ENCODE assay signal across 8 cellular contexts in genomic region chr5:75509956-75510355, GRCh38. TPM values are rescaled to one million over a fixed set of nuclear protein-coding genes. Genes with fewer than 3 reads are reported as not detected.
DNase-seq lines count a peak whose midpoint lies in the region; ATAC-seq, FAIRE-seq and TF ChIP-seq lines count a peak whose summit lies in the region.

No MANE protein-coding gene starts in this region.

- no peaks in the 10 kb centered on the region for H3K9me3 Mint-ChIP-seq in activated naive CD8-positive, alpha-beta T cell treated with anti-CD3 and anti-CD28 coated beads, Interleukin-2, amount 50 U/mL, for 24 hours

- TF ChIP-seq CTCF in HEK293 (tag by site-specific recombination; IDR thresholded peaks at IDR 0.05) (no peak), kidney (IDR thresholded peaks at IDR 0.05; ENCODE audit: borderline replicate concordance, extremely low read depth, insufficient read depth) (no peak)

- POLR2A ChIA-PET in HEK293 (lab: Yijun Ruan, JAX) = interaction anchor here (0.6 to 1.7 kb wide), 3 partner anchors 146 to 668 kb away, joined by 3 to 7 read pairs (median 7); partner anchors contain the start of gene HMGCR

- H3K9me3 ChIP-seq in HEK293 (ENCODE audit: control insufficient read depth, insufficient read depth, low read depth, low read length) = no peaks in the 10 kb centered on the region
- no peaks in the 10 kb centered on the region for H3K9me3 ChIP-seq in kidney (ENCODE audit: control insufficient read depth in 1 of 2, low read length in 2 of 2)

- H3K27ac Mint-ChIP-seq in activated naive CD8-positive, alpha-beta T cell treated with anti-CD3 and anti-CD28 coated beads, Interleukin-2, amount 50 U/mL, for 24 hours = peak overlapping the region; percentile 95

- H3K4me3 Mint-ChIP-seq in activated naive CD8-positive, alpha-beta T cell treated with anti-CD3 and anti-CD28 coated beads, Interleukin-2, amount 50 U/mL, for 24 hours = peak overlapping the region; percentile 95

- peak overlapping the region; percentile 20 to 43 for H3K9ac ChIP-seq in kidney (ENCODE audit: low read length in 2 of 2)

- H3K4me1 Mint-ChIP-seq in activated naive CD8-positive, alpha-beta T cell treated with anti-CD3 and anti-CD28 coated beads, Interleukin-2, amount 50 U/mL, for 24 hours = peaks cover 56% of the 10 kb centered on the region

- H3K4me3 ChIP-seq in HEK293 (ENCODE audit: low read depth, low read length) (peak overlapping the region; percentile 91), kidney (ENCODE audit: low read length in 2 of 2) (peak overlapping the region; percentile 72 to 83)

- intact Hi-C loops in kidney (cut with DNase I) = no loop called here

- CTCF ChIA-PET in HEK293 (lab: Yijun Ruan, JAX) = interaction anchor here (0.7 to 1.9 kb wide), 2 partner anchors 171 to 1125 kb away, joined by 3 to 4 read pairs; no protein-coding TSS in a partner anchor

- H3K27me3 Mint-ChIP-seq in activated naive CD8-positive, alpha-beta T cell treated with anti-CD3 and anti-CD28 coated beads, Interleukin-2, amount 50 U/mL, for 24 hours = no peaks in the 10 kb centered on the region

- H3K4me1 ChIP-seq in HEK293 (ENCODE audit: control insufficient read depth, insufficient read depth, low read length) (no peaks in the 10 kb centered on the region), kidney (ENCODE audit: control insufficient read depth in 1 of 2, insufficient read depth in 1 of 2, low read depth in 1 of 2, low read length in 2 of 2) (peaks cover 5 to 8% of the 10 kb centered on the region in 2 donors)

- H3K36me3 Mint-ChIP-seq in activated naive CD8-positive, alpha-beta T cell treated with anti-CD3 and anti-CD28 coated beads, Interleukin-2, amount 50 U/mL, for 24 hours (ENCODE audit: low read depth) = peaks cover 14% of the 10 kb centered on the region

- no peak overlapping the region for H3K27ac ChIP-seq in HEK293 (ENCODE audit: extremely low read depth, low read depth, low read length)
- H3K27ac ChIP-seq in kidney (ENCODE audit: low read depth in 2 of 2, low read length in 2 of 2) = no peak overlapping the region

- ATAC-seq in activated naive CD8-positive, alpha-beta T cell treated with anti-CD3 and anti-CD28 coated beads, Interleukin-2, amount 50 U/mL, for 24 hours = no peak

- FAIRE-seq in kidney (lab: Jason Lieb, UNC) (no peak), RCC 7860 (lab: Jason Lieb, UNC) (no peak)

- H3K36me3 ChIP-seq in HEK293 (ENCODE audit: control insufficient read depth in 2 of 2, insufficient read depth in 1 of 2, low read length in 2 of 2) = no peaks in the 10 kb centered on the region; a peak in 1 of 3 replicates
- no peaks in the 10 kb centered on the region for H3K36me3 ChIP-seq in kidney (ENCODE audit: control insufficient read depth in 1 of 2, insufficient read depth in 2 of 2, low read length in 2 of 2)

- peak; percentile 43 for DNase-seq in AG08396 (ENCODE audit: low spot score)
- no peak for DNase-seq in activated naive CD8-positive, alpha-beta T cell treated with anti-CD3 and anti-CD28 coated beads, Interleukin-2, amount 50 U/mL, for 24 hours
- no peak for DNase-seq in kidney
- DNase-seq in superior temporal gyrus (ENCODE audit: extremely low spot score) = peak; percentile 19
- no peak for DNase-seq in RCC 7860 (ENCODE audit: low spot score)
- DNase-seq in midbrain (lab: John Stamatoyannopoulos, UW) = no peak
- DNase-seq in cortex of kidney (lab: John Stamatoyannopoulos, UW) = no peak

TF ChIP-seq in HEK293, 187 proteins besides CTCF, POLR2A, EP300 and RAD21:
- no peak for TF ChIP-seq ZNF626 (tag by site-specific recombination; IDR thresholded peaks at IDR 0.05)
- no peak for TF ChIP-seq ZNF350 (tag by site-specific recombination; IDR thresholded peaks at IDR 0.05)
- TF ChIP-seq ZNF600 (tag by site-specific recombination; IDR thresholded peaks at IDR 0.05) = no peak
- TF ChIP-seq SP7 (tag by site-specific recombination; IDR thresholded peaks at IDR 0.05) = no peak
- no peak for TF ChIP-seq ZNF610 (tag by site-specific recombination; IDR thresholded peaks at IDR 0.05; ENCODE audit: borderline replicate concordance)
- TF ChIP-seq KLF8 (tag by site-specific recombination; IDR thresholded peaks at IDR 0.05) = no peak
- TF ChIP-seq YY2 (tag by site-specific recombination; IDR thresholded peaks at IDR 0.05) = no peak
- no peak for TF ChIP-seq RBAK (tag by site-specific recombination; IDR thresholded peaks at IDR 0.05)
- TF ChIP-seq PRDM1 (tag by site-specific recombination; IDR thresholded peaks at IDR 0.05) = no peak
- no peak for TF ChIP-seq SP3 (tag by site-specific recombination; IDR thresholded peaks at IDR 0.05)
- TF ChIP-seq SP2 (tag by site-specific recombination; IDR thresholded peaks at IDR 0.05) = no peak
- no peak for TF ChIP-seq INSM2 (tag by site-specific recombination; IDR thresholded peaks at IDR 0.05)
- TF ChIP-seq ZBTB26 (tag by site-specific recombination; optimal IDR thresholded peaks at IDR 0.05) = no peak
- no peak for TF ChIP-seq MZF1 (tag by site-specific recombination; IDR thresholded peaks at IDR 0.05; ENCODE audit: borderline replicate concordance)
- TF ChIP-seq ZNF202 (tag by site-specific recombination; IDR thresholded peaks at IDR 0.05; ENCODE audit: borderline replicate concordance) = no peak
- no peak for TF ChIP-seq ZNF132 (tag by site-specific recombination; IDR thresholded peaks at IDR 0.05; ENCODE audit: borderline replicate concordance)
- TF ChIP-seq FEZF1 (tag by site-specific recombination; IDR thresholded peaks at IDR 0.05) = no peak
- no peak for TF ChIP-seq ZNF391 (tag by site-specific recombination; IDR thresholded peaks at IDR 0.05; ENCODE audit: borderline replicate concordance, low read depth)
- TF ChIP-seq ZBTB21 (tag by site-specific recombination; IDR thresholded peaks at IDR 0.05) = no peak
- TF ChIP-seq ZBTB11 (tag by site-specific recombination; conservative IDR thresholded peaks at IDR 0.05; ENCODE audit: low read depth) = no peak

RNA-seq across cellular contexts. Expression of gene CERT1, which starts 1.5 kb away (rescaled TPM):
- 50.1 TPM for total RNA-seq in kidney
- 14.5 TPM for polyA plus RNA-seq in kidney (ENCODE audit: insufficient read depth, low read depth, low replicate concordance)

RNA-seq across cellular contexts. Expression of gene POLK, which starts 1.7 kb away (rescaled TPM):
- 38.5 TPM for total RNA-seq in kidney
- 6.6 TPM for polyA plus RNA-seq in kidney (ENCODE audit: insufficient read depth, low read depth, low replicate concordance)

Comparison
In these comparisons a context has a peak if more than half of its experiments do, and no peak if none do; other contexts are left out.
1. DNase-seq: peak in AG08396 (single experiment) and superior temporal gyrus (single experiment); none in activated naive CD8-positive, alpha-beta T cell treated with anti-CD3 and anti-CD28 coated beads, Interleukin-2, amount 50 U/mL, for 24 hours (single experiment), kidney (single experiment), RCC 7860 (single experiment), midbrain (single experiment) and cortex of kidney (single experiment).